Comparison of ENCODE assay signal across 1 cellular context in genomic region chr4:38154681-38155588, GRCh38.
TF ChIP-seq lines count a peak whose summit lies in the region.

No MANE protein-coding gene starts in this region.

TF ChIP-seq in H1, 55 proteins besides CTCF, POLR2A, EP300 and RAD21 (continued from another document):
- TF ChIP-seq MAFK (IDR thresholded peaks at IDR 0.05; ENCODE audit: low read depth, low read length) (no peak), USF2 (IDR thresholded peaks at IDR 0.05; ENCODE audit: low read length) (no peak), CHD2 (IDR thresholded peaks at IDR 0.05; ENCODE audit: low read length) (no peak), KDM1A (IDR thresholded peaks at IDR 0.05; ENCODE audit: borderline replicate concordance, low read length) (no peak), CBX8 (IDR thresholded peaks at IDR 0.05; ENCODE audit: borderline replicate concordance, low read depth, low read length) (no peak), SIRT6 (IDR thresholded peaks at IDR 0.05; ENCODE audit: low read length) (no peak), TAF7 (optimal IDR thresholded peaks at IDR 0.05; ENCODE audit: borderline replicate concordance, low read depth, low read length) (no peak), NRF1 (IDR thresholded peaks at IDR 0.05; ENCODE audit: low read depth, low read length) (no peak)
